ENCODE assay signal across 1 cellular context in the genomic region with DNA sequence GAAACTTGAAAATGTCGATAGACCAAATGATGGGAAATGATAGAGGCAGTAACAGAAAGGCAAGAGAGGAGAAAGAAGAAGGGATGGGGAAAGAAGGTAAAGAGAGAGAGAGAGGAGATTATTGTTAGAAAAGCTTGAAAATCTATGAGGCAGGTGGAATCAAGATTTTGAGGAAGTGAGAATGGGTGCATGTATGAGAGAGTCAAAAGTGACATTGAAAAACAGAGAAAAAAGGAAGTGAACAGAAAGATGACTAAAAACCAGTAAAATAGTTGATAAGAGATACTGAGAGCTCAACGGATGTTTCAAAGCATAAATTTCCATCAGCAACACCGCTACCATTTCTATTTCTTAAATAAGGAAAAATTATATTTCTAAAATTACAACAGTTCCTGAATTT.
A peak's percentile ranks its signal among the peaks of the same experiment; 100 is the strongest.
TF ChIP-seq lines count a peak whose summit lies in the region.

No MANE protein-coding gene starts in this region.

TF ChIP-seq in GM12878, 131 proteins besides CTCF, POLR2A, EP300 and RAD21 (continued from another document and continues in another):
- TF ChIP-seq, protein P1, sequence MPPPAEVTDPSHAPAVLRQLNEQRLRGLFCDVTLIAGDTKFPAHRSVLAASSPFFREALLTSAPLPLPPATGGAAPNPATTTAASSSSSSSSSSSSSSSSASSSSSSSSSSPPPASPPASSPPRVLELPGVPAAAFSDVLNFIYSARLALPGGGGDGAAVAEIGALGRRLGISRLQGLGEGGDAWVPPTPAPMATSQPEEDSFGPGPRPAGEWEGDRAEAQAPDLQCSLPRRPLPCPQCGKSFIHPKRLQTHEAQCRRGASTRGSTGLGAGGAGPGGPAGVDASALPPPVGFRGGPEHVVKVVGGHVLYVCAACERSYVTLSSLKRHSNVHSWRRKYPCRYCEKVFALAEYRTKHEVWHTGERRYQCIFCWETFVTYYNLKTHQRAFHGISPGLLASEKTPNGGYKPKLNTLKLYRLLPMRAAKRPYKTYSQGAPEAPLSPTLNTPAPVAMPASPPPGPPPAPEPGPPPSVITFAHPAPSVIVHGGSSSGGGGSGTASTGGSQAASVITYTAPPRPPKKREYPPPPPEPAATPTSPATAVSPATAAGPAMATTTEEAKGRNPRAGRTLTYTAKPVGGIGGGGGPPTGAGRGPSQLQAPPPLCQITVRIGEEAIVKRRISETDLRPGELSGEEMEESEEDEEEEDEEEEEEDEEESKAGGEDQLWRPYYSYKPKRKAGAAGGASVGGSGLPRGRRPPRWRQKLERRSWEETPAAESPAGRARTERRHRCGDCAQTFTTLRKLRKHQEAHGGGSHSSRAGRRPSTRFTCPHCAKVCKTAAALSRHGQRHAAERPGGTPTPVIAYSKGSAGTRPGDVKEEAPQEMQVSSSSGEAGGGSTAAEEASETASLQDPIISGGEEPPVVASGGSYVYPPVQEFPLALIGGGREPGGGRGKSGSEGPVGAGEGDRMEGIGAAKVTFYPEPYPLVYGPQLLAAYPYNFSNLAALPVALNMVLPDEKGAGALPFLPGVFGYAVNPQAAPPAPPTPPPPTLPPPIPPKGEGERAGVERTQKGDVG (CRISPR knock-in tag; IDR thresholded peaks at IDR 0.05): no peak
- TF ChIP-seq MTA3 (IDR thresholded peaks at IDR 0.05; ENCODE audit: borderline replicate concordance, low read length) (peak; percentile 83; the same call in 1 of the 2 replicates), NR2C2 (IDR thresholded peaks at IDR 0.05; ENCODE audit: borderline replicate concordance, control insufficient read depth, insufficient read length, low read depth) (no peak), ETV6 (conservative IDR thresholded peaks at IDR 0.05 in 1 of 2, IDR thresholded peaks at IDR 0.05 in 1 of 2; ENCODE audit: borderline replicate concordance in 1 of 2, low read depth in 1 of 2) (peak in 1 of 2 experiments; percentile 49; a peak in 1 of 4 replicates), POU2F2 (IDR thresholded peaks at IDR 0.05; ENCODE audit: borderline replicate concordance, low read depth, low read length) (0 out of 3 replicates have a peak, but pooled peaks have one; percentile 33), HDAC6 (IDR thresholded peaks at IDR 0.05; ENCODE audit: unreplicated experiment) (no peak), CHD1 (IDR thresholded peaks at IDR 0.05; ENCODE audit: low read depth, low read length) (no peak), CREB1 (IDR thresholded peaks at IDR 0.05; ENCODE audit: low read depth) (peak; percentile 43; the same call in 1 of the 2 replicates), FOXM1 (IDR thresholded peaks at IDR 0.05; ENCODE audit: low read depth, low read length) (peak; percentile 90), PAX5 (IDR thresholded peaks at IDR 0.05; ENCODE audit: borderline replicate concordance, low read depth, low read length) (peak; percentile 88; the same call in 1 of the 2 replicates), MEF2B (IDR thresholded peaks at IDR 0.05; ENCODE audit: partially characterized antibody, poor library complexity, severe bottlenecking) (peak; percentile 73), MXI1 (IDR thresholded peaks at IDR 0.05; ENCODE audit: low read depth, low read length) (no peak), TBL1XR1 (IDR thresholded peaks at IDR 0.05; ENCODE audit: low read depth, low read length) (no peak), GATAD2B (conservative IDR thresholded peaks at IDR 0.05; ENCODE audit: low read depth) (peak; percentile 71; the same call in 1 of the 2 replicates), ESRRA (IDR thresholded peaks at IDR 0.05; ENCODE audit: low read length) (no peak), RELA (IDR thresholded peaks at IDR 0.05; ENCODE audit: borderline replicate concordance, partially characterized antibody) (no peak), CEBPB (IDR thresholded peaks at IDR 0.05; ENCODE audit: borderline replicate concordance in 1 of 2, low read depth in 2 of 2, low read length in 2 of 2) (no peak), SPI1 (IDR thresholded peaks at IDR 0.05; ENCODE audit: borderline replicate concordance, insufficient read depth, low read depth, low read length) (peak; percentile 99), TCF12 (IDR thresholded peaks at IDR 0.05; ENCODE audit: low read depth, low read length) (peak; percentile 90), ZNF207 (IDR thresholded peaks at IDR 0.05; ENCODE audit: borderline replicate concordance) (no peak)
- TF ChIP-seq, protein P2, sequence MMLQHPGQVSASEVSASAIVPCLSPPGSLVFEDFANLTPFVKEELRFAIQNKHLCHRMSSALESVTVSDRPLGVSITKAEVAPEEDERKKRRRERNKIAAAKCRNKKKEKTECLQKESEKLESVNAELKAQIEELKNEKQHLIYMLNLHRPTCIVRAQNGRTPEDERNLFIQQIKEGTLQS (IDR thresholded peaks at IDR 0.05; ENCODE audit: borderline replicate concordance, extremely low read depth, low read depth, low read length): no peak
- TF ChIP-seq, protein P3, sequence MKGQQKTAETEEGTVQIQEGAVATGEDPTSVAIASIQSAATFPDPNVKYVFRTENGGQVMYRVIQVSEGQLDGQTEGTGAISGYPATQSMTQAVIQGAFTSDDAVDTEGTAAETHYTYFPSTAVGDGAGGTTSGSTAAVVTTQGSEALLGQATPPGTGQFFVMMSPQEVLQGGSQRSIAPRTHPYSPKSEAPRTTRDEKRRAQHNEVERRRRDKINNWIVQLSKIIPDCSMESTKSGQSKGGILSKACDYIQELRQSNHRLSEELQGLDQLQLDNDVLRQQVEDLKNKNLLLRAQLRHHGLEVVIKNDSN (IDR thresholded peaks at IDR 0.05; ENCODE audit: borderline replicate concordance, extremely low read length, insufficient read depth, low read depth, low read length): no peak
- TF ChIP-seq, protein P4, sequence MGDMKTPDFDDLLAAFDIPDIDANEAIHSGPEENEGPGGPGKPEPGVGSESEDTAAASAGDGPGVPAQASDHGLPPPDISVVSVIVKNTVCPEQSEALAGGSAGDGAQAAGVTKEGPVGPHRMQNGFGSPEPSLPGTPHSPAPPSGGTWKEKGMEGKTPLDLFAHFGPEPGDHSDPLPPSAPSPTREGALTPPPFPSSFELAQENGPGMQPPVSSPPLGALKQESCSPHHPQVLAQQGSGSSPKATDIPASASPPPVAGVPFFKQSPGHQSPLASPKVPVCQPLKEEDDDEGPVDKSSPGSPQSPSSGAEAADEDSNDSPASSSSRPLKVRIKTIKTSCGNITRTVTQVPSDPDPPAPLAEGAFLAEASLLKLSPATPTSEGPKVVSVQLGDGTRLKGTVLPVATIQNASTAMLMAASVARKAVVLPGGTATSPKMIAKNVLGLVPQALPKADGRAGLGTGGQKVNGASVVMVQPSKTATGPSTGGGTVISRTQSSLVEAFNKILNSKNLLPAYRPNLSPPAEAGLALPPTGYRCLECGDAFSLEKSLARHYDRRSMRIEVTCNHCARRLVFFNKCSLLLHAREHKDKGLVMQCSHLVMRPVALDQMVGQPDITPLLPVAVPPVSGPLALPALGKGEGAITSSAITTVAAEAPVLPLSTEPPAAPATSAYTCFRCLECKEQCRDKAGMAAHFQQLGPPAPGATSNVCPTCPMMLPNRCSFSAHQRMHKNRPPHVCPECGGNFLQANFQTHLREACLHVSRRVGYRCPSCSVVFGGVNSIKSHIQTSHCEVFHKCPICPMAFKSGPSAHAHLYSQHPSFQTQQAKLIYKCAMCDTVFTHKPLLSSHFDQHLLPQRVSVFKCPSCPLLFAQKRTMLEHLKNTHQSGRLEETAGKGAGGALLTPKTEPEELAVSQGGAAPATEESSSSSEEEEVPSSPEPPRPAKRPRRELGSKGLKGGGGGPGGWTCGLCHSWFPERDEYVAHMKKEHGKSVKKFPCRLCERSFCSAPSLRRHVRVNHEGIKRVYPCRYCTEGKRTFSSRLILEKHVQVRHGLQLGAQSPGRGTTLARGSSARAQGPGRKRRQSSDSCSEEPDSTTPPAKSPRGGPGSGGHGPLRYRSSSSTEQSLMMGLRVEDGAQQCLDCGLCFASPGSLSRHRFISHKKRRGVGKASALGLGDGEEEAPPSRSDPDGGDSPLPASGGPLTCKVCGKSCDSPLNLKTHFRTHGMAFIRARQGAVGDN (IDR thresholded peaks at IDR 0.05): no peak
- TF ChIP-seq, protein P5, sequence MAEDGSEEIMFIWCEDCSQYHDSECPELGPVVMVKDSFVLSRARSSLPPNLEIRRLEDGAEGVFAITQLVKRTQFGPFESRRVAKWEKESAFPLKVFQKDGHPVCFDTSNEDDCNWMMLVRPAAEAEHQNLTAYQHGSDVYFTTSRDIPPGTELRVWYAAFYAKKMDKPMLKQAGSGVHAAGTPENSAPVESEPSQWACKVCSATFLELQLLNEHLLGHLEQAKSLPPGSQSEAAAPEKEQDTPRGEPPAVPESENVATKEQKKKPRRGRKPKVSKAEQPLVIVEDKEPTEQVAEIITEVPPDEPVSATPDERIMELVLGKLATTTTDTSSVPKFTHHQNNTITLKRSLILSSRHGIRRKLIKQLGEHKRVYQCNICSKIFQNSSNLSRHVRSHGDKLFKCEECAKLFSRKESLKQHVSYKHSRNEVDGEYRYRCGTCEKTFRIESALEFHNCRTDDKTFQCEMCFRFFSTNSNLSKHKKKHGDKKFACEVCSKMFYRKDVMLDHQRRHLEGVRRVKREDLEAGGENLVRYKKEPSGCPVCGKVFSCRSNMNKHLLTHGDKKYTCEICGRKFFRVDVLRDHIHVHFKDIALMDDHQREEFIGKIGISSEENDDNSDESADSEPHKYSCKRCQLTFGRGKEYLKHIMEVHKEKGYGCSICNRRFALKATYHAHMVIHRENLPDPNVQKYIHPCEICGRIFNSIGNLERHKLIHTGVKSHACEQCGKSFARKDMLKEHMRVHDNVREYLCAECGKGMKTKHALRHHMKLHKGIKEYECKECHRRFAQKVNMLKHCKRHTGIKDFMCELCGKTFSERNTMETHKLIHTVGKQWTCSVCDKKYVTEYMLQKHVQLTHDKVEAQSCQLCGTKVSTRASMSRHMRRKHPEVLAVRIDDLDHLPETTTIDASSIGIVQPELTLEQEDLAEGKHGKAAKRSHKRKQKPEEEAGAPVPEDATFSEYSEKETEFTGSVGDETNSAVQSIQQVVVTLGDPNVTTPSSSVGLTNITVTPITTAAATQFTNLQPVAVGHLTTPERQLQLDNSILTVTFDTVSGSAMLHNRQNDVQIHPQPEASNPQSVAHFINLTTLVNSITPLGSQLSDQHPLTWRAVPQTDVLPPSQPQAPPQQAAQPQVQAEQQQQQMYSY (CRISPR knock-in tag; IDR thresholded peaks at IDR 0.05): no peak
- TF ChIP-seq, protein P6, sequence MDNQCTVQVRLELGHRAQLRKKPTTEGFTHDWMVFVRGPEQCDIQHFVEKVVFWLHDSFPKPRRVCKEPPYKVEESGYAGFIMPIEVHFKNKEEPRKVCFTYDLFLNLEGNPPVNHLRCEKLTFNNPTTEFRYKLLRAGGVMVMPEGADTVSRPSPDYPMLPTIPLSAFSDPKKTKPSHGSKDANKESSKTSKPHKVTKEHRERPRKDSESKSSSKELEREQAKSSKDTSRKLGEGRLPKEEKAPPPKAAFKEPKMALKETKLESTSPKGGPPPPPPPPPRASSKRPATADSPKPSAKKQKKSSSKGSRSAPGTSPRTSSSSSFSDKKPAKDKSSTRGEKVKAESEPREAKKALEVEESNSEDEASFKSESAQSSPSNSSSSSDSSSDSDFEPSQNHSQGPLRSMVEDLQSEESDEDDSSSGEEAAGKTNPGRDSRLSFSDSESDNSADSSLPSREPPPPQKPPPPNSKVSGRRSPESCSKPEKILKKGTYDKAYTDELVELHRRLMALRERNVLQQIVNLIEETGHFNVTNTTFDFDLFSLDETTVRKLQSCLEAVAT (IDR thresholded peaks at IDR 0.05): peak; percentile 74
- TF ChIP-seq, protein P7, sequence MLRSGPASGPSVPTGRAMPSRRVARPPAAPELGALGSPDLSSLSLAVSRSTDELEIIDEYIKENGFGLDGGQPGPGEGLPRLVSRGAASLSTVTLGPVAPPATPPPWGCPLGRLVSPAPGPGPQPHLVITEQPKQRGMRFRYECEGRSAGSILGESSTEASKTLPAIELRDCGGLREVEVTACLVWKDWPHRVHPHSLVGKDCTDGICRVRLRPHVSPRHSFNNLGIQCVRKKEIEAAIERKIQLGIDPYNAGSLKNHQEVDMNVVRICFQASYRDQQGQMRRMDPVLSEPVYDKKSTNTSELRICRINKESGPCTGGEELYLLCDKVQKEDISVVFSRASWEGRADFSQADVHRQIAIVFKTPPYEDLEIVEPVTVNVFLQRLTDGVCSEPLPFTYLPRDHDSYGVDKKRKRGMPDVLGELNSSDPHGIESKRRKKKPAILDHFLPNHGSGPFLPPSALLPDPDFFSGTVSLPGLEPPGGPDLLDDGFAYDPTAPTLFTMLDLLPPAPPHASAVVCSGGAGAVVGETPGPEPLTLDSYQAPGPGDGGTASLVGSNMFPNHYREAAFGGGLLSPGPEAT (IDR thresholded peaks at IDR 0.05; ENCODE audit: low read depth): peak; percentile 75
- TF ChIP-seq, protein P8, sequence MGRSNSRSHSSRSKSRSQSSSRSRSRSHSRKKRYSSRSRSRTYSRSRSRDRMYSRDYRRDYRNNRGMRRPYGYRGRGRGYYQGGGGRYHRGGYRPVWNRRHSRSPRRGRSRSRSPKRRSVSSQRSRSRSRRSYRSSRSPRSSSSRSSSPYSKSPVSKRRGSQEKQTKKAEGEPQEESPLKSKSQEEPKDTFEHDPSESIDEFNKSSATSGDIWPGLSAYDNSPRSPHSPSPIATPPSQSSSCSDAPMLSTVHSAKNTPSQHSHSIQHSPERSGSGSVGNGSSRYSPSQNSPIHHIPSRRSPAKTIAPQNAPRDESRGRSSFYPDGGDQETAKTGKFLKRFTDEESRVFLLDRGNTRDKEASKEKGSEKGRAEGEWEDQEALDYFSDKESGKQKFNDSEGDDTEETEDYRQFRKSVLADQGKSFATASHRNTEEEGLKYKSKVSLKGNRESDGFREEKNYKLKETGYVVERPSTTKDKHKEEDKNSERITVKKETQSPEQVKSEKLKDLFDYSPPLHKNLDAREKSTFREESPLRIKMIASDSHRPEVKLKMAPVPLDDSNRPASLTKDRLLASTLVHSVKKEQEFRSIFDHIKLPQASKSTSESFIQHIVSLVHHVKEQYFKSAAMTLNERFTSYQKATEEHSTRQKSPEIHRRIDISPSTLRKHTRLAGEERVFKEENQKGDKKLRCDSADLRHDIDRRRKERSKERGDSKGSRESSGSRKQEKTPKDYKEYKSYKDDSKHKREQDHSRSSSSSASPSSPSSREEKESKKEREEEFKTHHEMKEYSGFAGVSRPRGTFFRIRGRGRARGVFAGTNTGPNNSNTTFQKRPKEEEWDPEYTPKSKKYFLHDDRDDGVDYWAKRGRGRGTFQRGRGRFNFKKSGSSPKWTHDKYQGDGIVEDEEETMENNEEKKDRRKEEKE (IDR thresholded peaks at IDR 0.05): no peak
- TF ChIP-seq, protein P9, sequence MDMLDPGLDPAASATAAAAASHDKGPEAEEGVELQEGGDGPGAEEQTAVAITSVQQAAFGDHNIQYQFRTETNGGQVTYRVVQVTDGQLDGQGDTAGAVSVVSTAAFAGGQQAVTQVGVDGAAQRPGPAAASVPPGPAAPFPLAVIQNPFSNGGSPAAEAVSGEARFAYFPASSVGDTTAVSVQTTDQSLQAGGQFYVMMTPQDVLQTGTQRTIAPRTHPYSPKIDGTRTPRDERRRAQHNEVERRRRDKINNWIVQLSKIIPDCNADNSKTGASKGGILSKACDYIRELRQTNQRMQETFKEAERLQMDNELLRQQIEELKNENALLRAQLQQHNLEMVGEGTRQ (IDR thresholded peaks at IDR 0.05; ENCODE audit: borderline replicate concordance, low read depth, low read length): no peak
